8 cellular contexts compared by ENCODE assay signal in genomic region chr2:100780203-100781008, GRCh38. TPM values are rescaled to one million over a fixed set of nuclear protein-coding genes. Genes with fewer than 3 reads are reported as not detected.
DNase-seq lines count a peak whose midpoint lies in the region; ATAC-seq, FAIRE-seq and TF ChIP-seq lines count a peak whose summit lies in the region.

No MANE protein-coding gene starts in this region.

- peaks cover 17% of the 10 kb centered on the region for H3K4me1 Mint-ChIP-seq in chondrocyte (ENCODE audit: low read depth)

- H3K36me3 Mint-ChIP-seq in chondrocyte (ENCODE audit: low read depth) = no peaks in the 10 kb centered on the region

- H3K9me3 ChIP-seq in heart left ventricle = no peaks in the 10 kb centered on the region

- H3K4me3 ChIP-seq in heart left ventricle (no peak overlapping the region), retinal pigment epithelial cell (ENCODE audit: low read length) (no peak overlapping the region)

- peak overlapping the region in 6 of 12 donors; percentile 16 to 52 (median 41) for H3K27ac ChIP-seq in heart left ventricle

- 53 to 70% (median 59%) methylated on average over 8 of the region's 8 CpGs for WGBS in heart left ventricle, 4 donors

- peaks cover 9% of the 10 kb centered on the region for H3K27me3 Mint-ChIP-seq in chondrocyte (ENCODE audit: low read depth)

- peaks cover 0 to 23% (median 9%) of the 10 kb centered on the region in 12 donors for H3K4me1 ChIP-seq in heart left ventricle

- peak; percentile 13 for FAIRE-seq in HTR-8/SVneo (lab: Jason Lieb, UNC)

- H3K27ac Mint-ChIP-seq in chondrocyte (ENCODE audit: unreplicated experiment) = no peak overlapping the region

- ATAC-seq in heart left ventricle = peak; percentile 49 to 87 (median 86)
- no peak for ATAC-seq in HG02970 (IDR thresholded peaks at IDR 0.05; ENCODE audit: low FRiP score, unreplicated experiment)
- no peak for ATAC-seq in HG03442 (IDR thresholded peaks at IDR 0.05; ENCODE audit: unreplicated experiment)

- H3K36me3 ChIP-seq in heart left ventricle = no peaks in the 10 kb centered on the region

- intact Hi-C loops in heart left ventricle (cut with DNase I) = loop anchor here in 1 of 10 donors (5.0 kb wide), 1 partner anchor 37 kb away; no protein-coding TSS in a partner anchor

- H3K9me3 Mint-ChIP-seq in chondrocyte (ENCODE audit: low read depth) = no peaks in the 10 kb centered on the region

- no peaks in the 10 kb centered on the region for H3K27me3 ChIP-seq in heart left ventricle

- DNase-seq in HTR-8/SVneo (ENCODE audit: insufficient read length, low spot score) (peak; percentile 44), SKM-1 treated with dmso at 0.1 percent for 144 hours (lab: John Stamatoyannopoulos, UW; ENCODE audit: unreplicated experiment) (peak; percentile 82), heart left ventricle (peak in 1 of 5 donors; percentile 16), retinal pigment epithelial cell (ENCODE audit: low read depth) (peak; percentile 82), NCI-H2029 (lab: John Stamatoyannopoulos, UW) (no peak), chondrocyte (ENCODE audit: low spot score) (no peak)

- no peak overlapping the region for H3K4me3 Mint-ChIP-seq in chondrocyte (ENCODE audit: unreplicated experiment)

- no peak for TF ChIP-seq POLR2A in heart left ventricle (IDR thresholded peaks at IDR 0.05)

- TF ChIP-seq CTCF in heart left ventricle (IDR thresholded peaks at IDR 0.05) (no peak), retinal pigment epithelial cell (conservative IDR thresholded peaks at IDR 0.05; ENCODE audit: low read depth, low read length) (no peak), chondrocyte (IDR thresholded peaks at IDR 0.05) (no peak)

RNA-seq across cellular contexts. Expression of gene NPAS2, which starts 39.5 kb away (rescaled TPM):
- total RNA-seq in heart left ventricle (10 to 100 TPM; 29.5 to 81.4 (median 43.3) TPM), chondrocyte (21.7 to 25.6 TPM (median 24.0 TPM) in 3 replicates)
- 100 to 1,000 TPM in 1 of 2 donors, 10 to 100 TPM in 1; 28.2 to 144 TPM for polyA plus RNA-seq in heart left ventricle

Comparison
In these comparisons a context has a peak if more than half of its experiments do, and no peak if none do; other contexts are left out.
1. DNase-seq: peak in HTR-8/SVneo (single experiment), SKM-1 treated with dmso at 0.1 percent for 144 hours (single experiment) and retinal pigment epithelial cell (single experiment); none in NCI-H2029 (single experiment) and chondrocyte (single experiment).
2. ATAC-seq: peak in heart left ventricle (4 of 4); none in HG02970 (single experiment) and HG03442 (single experiment).